ENCODE assay signal across 1 cellular context in genomic region chr2:27703638-27704341, GRCh38.
TF ChIP-seq lines count a peak whose summit lies in the region.

No MANE protein-coding gene starts in this region.

TF ChIP-seq in HepG2, 621 proteins besides CTCF, POLR2A, EP300 and RAD21 (continued from another document and continues in another):
- peak; percentile 53; the same call in 1 of the 2 replicates for TF ChIP-seq HNF1B (CRISPR knock-in tag; IDR thresholded peaks at IDR 0.05)
- TF ChIP-seq WIZ (CRISPR knock-in tag; IDR thresholded peaks at IDR 0.05): 0 out of 2 replicates have a peak, but pooled peaks have one; percentile 26
- no peak for TF ChIP-seq HNF1A (IDR thresholded peaks at IDR 0.05; ENCODE audit: low read depth)
- TF ChIP-seq HNF1A (CRISPR knock-in tag; IDR thresholded peaks at IDR 0.05; ENCODE audit: borderline replicate concordance): no peak
- no peak for TF ChIP-seq ZNF543 (CRISPR knock-in tag; IDR thresholded peaks at IDR 0.05)
- TF ChIP-seq TCF7 (IDR thresholded peaks at IDR 0.05; ENCODE audit: low read depth): no peak
- TF ChIP-seq FOXK1 (CRISPR knock-in tag; IDR thresholded peaks at IDR 0.05; ENCODE audit: borderline replicate concordance, low read depth): peak; percentile 30; the same call in 1 of the 2 replicates
- no peak for TF ChIP-seq BRD4 (CRISPR knock-in tag; IDR thresholded peaks at IDR 0.05)
- 0 out of 2 replicates have a peak, but pooled peaks have one; percentile 27 for TF ChIP-seq ZNF777 (CRISPR knock-in tag; IDR thresholded peaks at IDR 0.05)
- no peak for TF ChIP-seq REL (CRISPR knock-in tag; conservative IDR thresholded peaks at IDR 0.05)
- TF ChIP-seq MED1 (CRISPR knock-in tag; IDR thresholded peaks at IDR 0.05): peak; percentile 31; the same call in 1 of the 2 replicates
- peak; percentile 15; the same call in 1 of the 2 replicates for TF ChIP-seq BHLHE40 (IDR thresholded peaks at IDR 0.05; ENCODE audit: low read length)
- no peak for TF ChIP-seq ZXDC (CRISPR knock-in tag; IDR thresholded peaks at IDR 0.05)
- TF ChIP-seq ZNF446 (CRISPR knock-in tag; IDR thresholded peaks at IDR 0.05): no peak
- no peak for TF ChIP-seq RBFOX2 (IDR thresholded peaks at IDR 0.05; ENCODE audit: low read depth, low read length)
- no peak for TF ChIP-seq ESRRA (CRISPR knock-in tag; IDR thresholded peaks at IDR 0.05; ENCODE audit: low read depth)
- TF ChIP-seq CBX5 (CRISPR knock-in tag; IDR thresholded peaks at IDR 0.05; ENCODE audit: borderline replicate concordance): 0 out of 2 replicates have a peak, but pooled peaks have one; percentile 48
- peak; percentile 34; the same call in 1 of the 2 replicates for TF ChIP-seq SP4 (CRISPR knock-in tag; IDR thresholded peaks at IDR 0.05)
- TF ChIP-seq ZNF816 (CRISPR knock-in tag; IDR thresholded peaks at IDR 0.05; ENCODE audit: borderline replicate concordance): no peak
- TF ChIP-seq ZNF660 (CRISPR knock-in tag; IDR thresholded peaks at IDR 0.05; ENCODE audit: borderline replicate concordance, low read depth): no peak
- TF ChIP-seq NCOA5 (CRISPR knock-in tag; IDR thresholded peaks at IDR 0.05): no peak
- no peak for TF ChIP-seq SP5 (CRISPR knock-in tag; IDR thresholded peaks at IDR 0.05; ENCODE audit: borderline replicate concordance, low read depth)
- no peak for TF ChIP-seq MAFF (IDR thresholded peaks at IDR 0.05; ENCODE audit: low read depth, low read length)
- no peak for TF ChIP-seq ETV6 (CRISPR knock-in tag; conservative IDR thresholded peaks at IDR 0.05)
- 0 out of 2 replicates have a peak, but pooled peaks have one; percentile 32 for TF ChIP-seq ZNF501 (CRISPR knock-in tag; IDR thresholded peaks at IDR 0.05)
- no peak for TF ChIP-seq LRRFIP1 (CRISPR knock-in tag; conservative IDR thresholded peaks at IDR 0.05)
- peak; percentile 97 for TF ChIP-seq STAG1 (CRISPR knock-in tag; IDR thresholded peaks at IDR 0.05)
- no peak for TF ChIP-seq NONO (IDR thresholded peaks at IDR 0.05)
- no peak for TF ChIP-seq NONO (CRISPR knock-in tag; conservative IDR thresholded peaks at IDR 0.05)
- peak; percentile 42; the same call in 1 of the 2 replicates for TF ChIP-seq ARID4A (CRISPR knock-in tag; IDR thresholded peaks at IDR 0.05; ENCODE audit: borderline replicate concordance)
- TF ChIP-seq DNMT1 (CRISPR knock-in tag; IDR thresholded peaks at IDR 0.05): no peak
- 0 out of 2 replicates have a peak, but pooled peaks have one; percentile 26 for TF ChIP-seq KAT8 (CRISPR knock-in tag; IDR thresholded peaks at IDR 0.05)
- TF ChIP-seq ZMYM4 (CRISPR knock-in tag; IDR thresholded peaks at IDR 0.05): no peak
- no peak for TF ChIP-seq E2F2 (CRISPR knock-in tag; IDR thresholded peaks at IDR 0.05; ENCODE audit: borderline replicate concordance)
- TF ChIP-seq PHF21A (CRISPR knock-in tag; IDR thresholded peaks at IDR 0.05): no peak; the same call in 1 of the 2 replicates
- TF ChIP-seq ZNF281 (CRISPR knock-in tag; IDR thresholded peaks at IDR 0.05; ENCODE audit: borderline replicate concordance): no peak
- peak; percentile 58; the same call in 1 of the 2 replicates for TF ChIP-seq ELF3 (CRISPR knock-in tag; IDR thresholded peaks at IDR 0.05)
- TF ChIP-seq HMGXB4 (CRISPR knock-in tag; IDR thresholded peaks at IDR 0.05; ENCODE audit: borderline replicate concordance in 1 of 2, low read depth in 1 of 2): peak; percentile 21 to 57; a peak in 2 of 4 replicates
